ENCODE assay signal across 1 cellular context in the genomic region with DNA sequence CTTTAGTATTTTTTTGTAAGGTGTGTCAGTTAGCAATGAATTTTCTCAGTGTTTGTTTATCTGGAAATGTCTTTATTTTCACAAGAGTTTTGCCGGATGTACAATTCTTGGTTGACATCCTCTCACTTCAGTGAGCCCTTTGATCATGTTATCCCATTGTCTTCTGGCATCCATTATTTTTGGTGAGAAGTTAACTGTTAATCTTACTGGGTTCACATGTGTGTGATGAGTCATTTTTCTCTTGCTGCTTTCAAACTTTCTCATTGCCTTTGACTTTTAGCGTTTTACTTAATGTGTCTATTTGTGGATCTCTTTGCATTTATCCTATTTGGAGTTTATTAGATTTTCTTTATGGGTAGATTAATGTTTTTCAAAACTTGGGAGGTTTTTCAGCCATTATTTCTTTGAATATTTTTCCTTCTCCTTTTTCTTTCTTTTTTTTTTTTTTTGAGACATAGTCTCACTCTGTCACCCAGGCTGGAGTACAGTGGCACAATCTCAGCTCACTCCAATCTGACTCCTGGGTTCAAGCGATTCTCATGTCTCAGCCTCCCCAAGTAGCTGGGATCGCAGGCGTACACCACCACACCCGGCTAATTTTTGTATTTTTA.
TF ChIP-seq lines count a peak whose summit lies in the region.

No MANE protein-coding gene starts in this region.

TF ChIP-seq in K562, 482 proteins besides CTCF, POLR2A, EP300 and RAD21 (continued from another document and continues in another):
- TF ChIP-seq ETV6 (IDR thresholded peaks at IDR 0.05; ENCODE audit: borderline replicate concordance in 1 of 2, low read depth in 2 of 2, low read length in 1 of 2) (no peak), ETV6 (CRISPR knock-in tag; IDR thresholded peaks at IDR 0.05; ENCODE audit: borderline replicate concordance) (no peak), ZNF12 (CRISPR knock-in tag; IDR thresholded peaks at IDR 0.05) (no peak), ZNF584 (CRISPR knock-in tag; IDR thresholded peaks at IDR 0.05; ENCODE audit: low read depth) (no peak; the same call in 1 of the 2 replicates), MXI1 (IDR thresholded peaks at IDR 0.05; ENCODE audit: low read depth, low read length) (no peak), ZC3H8 (IDR thresholded peaks at IDR 0.05) (no peak), SIX5 (IDR thresholded peaks at IDR 0.05; ENCODE audit: borderline replicate concordance in 1 of 2, insufficient read depth in 1 of 2, low read depth in 1 of 2, low read length in 2 of 2) (no peak), XRCC3 (IDR thresholded peaks at IDR 0.05) (peak; percentile 96), RBM22 (IDR thresholded peaks at IDR 0.05; ENCODE audit: low read depth, low read length, poor library complexity, severe bottlenecking) (no peak), SMAD2 (IDR thresholded peaks at IDR 0.05; ENCODE audit: low read depth, low read length) (no peak), MYBL2 (IDR thresholded peaks at IDR 0.05; ENCODE audit: low read depth) (no peak; the same call in 1 of the 2 replicates), MYBL2 (CRISPR knock-in tag; IDR thresholded peaks at IDR 0.05; ENCODE audit: borderline replicate concordance) (no peak), FIP1L1 (IDR thresholded peaks at IDR 0.05; ENCODE audit: low read depth, low read length, poor library complexity, severe bottlenecking) (no peak), CHD4 (IDR thresholded peaks at IDR 0.05; ENCODE audit: insufficient read depth, insufficient replicate concordance, low read depth, low read length, poor library complexity, severe bottlenecking) (no peak), TEAD2 (tag; IDR thresholded peaks at IDR 0.05) (no peak), NR2F6 (CRISPR knock-in tag; IDR thresholded peaks at IDR 0.05) (no peak)
- TF ChIP-seq, protein P1, sequence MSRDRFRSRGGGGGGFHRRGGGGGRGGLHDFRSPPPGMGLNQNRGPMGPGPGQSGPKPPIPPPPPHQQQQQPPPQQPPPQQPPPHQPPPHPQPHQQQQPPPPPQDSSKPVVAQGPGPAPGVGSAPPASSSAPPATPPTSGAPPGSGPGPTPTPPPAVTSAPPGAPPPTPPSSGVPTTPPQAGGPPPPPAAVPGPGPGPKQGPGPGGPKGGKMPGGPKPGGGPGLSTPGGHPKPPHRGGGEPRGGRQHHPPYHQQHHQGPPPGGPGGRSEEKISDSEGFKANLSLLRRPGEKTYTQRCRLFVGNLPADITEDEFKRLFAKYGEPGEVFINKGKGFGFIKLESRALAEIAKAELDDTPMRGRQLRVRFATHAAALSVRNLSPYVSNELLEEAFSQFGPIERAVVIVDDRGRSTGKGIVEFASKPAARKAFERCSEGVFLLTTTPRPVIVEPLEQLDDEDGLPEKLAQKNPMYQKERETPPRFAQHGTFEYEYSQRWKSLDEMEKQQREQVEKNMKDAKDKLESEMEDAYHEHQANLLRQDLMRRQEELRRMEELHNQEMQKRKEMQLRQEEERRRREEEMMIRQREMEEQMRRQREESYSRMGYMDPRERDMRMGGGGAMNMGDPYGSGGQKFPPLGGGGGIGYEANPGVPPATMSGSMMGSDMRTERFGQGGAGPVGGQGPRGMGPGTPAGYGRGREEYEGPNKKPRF (IDR thresholded peaks at IDR 0.05; ENCODE audit: low read depth, low read length): no peak
- TF ChIP-seq, protein P2, sequence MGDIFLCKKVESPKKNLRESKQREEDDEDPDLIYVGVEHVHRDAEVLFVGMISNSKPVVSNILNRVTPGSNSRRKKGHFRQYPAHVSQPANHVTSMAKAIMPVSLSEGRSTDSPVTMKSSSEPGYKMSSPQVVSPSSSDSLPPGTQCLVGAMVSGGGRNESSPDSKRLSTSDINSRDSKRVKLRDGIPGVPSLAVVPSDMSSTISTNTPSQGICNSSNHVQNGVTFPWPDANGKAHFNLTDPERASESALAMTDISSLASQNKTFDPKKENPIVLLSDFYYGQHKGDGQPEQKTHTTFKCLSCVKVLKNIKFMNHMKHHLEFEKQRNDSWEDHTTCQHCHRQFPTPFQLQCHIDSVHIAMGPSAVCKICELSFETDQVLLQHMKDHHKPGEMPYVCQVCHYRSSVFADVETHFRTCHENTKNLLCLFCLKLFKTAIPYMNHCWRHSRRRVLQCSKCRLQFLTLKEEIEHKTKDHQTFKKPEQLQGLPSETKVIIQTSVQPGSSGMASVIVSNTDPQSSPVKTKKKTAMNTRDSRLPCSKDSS (IDR thresholded peaks at IDR 0.05; ENCODE audit: low read depth, partially characterized antibody): peak; percentile 93
- TF ChIP-seq, protein P3, sequence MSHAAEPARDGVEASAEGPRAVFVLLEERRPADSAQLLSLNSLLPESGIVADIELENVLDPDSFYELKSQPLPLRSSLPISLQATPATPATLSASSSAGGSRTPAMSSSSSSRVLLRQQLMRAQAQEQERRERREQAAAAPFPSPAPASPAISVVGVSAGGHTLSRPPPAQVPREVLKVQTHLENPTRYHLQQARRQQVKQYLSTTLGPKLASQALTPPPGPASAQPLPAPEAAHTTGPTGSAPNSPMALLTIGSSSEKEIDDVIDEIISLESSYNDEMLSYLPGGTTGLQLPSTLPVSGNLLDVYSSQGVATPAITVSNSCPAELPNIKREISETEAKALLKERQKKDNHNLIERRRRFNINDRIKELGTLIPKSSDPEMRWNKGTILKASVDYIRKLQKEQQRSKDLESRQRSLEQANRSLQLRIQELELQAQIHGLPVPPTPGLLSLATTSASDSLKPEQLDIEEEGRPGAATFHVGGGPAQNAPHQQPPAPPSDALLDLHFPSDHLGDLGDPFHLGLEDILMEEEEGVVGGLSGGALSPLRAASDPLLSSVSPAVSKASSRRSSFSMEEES (CRISPR knock-in tag; IDR thresholded peaks at IDR 0.05): no peak
- TF ChIP-seq, protein P4, sequence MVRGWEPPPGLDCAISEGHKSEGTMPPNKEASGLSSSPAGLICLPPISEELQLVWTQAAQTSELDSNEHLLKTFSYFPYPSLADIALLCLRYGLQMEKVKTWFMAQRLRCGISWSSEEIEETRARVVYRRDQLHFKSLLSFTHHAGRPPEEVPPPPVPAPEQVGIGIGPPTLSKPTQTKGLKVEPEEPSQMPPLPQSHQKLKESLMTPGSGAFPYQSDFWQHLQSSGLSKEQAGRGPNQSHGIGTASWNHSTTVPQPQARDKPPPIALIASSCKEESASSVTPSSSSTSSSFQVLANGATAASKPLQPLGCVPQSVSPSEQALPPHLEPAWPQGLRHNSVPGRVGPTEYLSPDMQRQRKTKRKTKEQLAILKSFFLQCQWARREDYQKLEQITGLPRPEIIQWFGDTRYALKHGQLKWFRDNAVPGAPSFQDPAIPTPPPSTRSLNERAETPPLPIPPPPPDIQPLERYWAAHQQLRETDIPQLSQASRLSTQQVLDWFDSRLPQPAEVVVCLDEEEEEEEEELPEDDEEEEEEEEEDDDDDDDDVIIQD (CRISPR knock-in tag; IDR thresholded peaks at IDR 0.05): no peak
- TF ChIP-seq, protein P5, sequence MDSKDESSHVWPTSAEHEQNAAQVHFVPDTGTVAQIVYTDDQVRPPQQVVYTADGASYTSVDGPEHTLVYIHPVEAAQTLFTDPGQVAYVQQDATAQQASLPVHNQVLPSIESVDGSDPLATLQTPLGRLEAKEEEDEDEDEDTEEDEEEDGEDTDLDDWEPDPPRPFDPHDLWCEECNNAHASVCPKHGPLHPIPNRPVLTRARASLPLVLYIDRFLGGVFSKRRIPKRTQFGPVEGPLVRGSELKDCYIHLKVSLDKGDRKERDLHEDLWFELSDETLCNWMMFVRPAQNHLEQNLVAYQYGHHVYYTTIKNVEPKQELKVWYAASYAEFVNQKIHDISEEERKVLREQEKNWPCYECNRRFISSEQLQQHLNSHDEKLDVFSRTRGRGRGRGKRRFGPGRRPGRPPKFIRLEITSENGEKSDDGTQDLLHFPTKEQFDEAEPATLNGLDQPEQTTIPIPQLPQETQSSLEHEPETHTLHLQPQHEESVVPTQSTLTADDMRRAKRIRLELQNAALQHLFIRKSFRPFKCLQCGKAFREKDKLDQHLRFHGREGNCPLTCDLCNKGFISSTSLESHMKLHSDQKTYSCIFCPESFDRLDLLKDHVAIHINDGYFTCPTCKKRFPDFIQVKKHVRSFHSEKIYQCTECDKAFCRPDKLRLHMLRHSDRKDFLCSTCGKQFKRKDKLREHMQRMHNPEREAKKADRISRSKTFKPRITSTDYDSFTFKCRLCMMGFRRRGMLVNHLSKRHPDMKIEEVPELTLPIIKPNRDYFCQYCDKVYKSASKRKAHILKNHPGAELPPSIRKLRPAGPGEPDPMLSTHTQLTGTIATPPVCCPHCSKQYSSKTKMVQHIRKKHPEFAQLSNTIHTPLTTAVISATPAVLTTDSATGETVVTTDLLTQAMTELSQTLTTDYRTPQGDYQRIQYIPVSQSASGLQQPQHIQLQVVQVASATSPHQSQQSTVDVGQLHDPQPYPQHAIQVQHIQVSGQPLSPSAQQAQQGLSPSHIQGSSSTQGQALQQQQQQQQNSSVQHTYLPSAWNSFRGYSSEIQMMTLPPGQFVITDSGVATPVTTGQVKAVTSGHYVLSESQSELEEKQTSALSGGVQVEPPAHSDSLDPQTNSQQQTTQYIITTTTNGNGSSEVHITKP (IDR thresholded peaks at IDR 0.05; ENCODE audit: partially characterized antibody): no peak
- TF ChIP-seq, protein P6, sequence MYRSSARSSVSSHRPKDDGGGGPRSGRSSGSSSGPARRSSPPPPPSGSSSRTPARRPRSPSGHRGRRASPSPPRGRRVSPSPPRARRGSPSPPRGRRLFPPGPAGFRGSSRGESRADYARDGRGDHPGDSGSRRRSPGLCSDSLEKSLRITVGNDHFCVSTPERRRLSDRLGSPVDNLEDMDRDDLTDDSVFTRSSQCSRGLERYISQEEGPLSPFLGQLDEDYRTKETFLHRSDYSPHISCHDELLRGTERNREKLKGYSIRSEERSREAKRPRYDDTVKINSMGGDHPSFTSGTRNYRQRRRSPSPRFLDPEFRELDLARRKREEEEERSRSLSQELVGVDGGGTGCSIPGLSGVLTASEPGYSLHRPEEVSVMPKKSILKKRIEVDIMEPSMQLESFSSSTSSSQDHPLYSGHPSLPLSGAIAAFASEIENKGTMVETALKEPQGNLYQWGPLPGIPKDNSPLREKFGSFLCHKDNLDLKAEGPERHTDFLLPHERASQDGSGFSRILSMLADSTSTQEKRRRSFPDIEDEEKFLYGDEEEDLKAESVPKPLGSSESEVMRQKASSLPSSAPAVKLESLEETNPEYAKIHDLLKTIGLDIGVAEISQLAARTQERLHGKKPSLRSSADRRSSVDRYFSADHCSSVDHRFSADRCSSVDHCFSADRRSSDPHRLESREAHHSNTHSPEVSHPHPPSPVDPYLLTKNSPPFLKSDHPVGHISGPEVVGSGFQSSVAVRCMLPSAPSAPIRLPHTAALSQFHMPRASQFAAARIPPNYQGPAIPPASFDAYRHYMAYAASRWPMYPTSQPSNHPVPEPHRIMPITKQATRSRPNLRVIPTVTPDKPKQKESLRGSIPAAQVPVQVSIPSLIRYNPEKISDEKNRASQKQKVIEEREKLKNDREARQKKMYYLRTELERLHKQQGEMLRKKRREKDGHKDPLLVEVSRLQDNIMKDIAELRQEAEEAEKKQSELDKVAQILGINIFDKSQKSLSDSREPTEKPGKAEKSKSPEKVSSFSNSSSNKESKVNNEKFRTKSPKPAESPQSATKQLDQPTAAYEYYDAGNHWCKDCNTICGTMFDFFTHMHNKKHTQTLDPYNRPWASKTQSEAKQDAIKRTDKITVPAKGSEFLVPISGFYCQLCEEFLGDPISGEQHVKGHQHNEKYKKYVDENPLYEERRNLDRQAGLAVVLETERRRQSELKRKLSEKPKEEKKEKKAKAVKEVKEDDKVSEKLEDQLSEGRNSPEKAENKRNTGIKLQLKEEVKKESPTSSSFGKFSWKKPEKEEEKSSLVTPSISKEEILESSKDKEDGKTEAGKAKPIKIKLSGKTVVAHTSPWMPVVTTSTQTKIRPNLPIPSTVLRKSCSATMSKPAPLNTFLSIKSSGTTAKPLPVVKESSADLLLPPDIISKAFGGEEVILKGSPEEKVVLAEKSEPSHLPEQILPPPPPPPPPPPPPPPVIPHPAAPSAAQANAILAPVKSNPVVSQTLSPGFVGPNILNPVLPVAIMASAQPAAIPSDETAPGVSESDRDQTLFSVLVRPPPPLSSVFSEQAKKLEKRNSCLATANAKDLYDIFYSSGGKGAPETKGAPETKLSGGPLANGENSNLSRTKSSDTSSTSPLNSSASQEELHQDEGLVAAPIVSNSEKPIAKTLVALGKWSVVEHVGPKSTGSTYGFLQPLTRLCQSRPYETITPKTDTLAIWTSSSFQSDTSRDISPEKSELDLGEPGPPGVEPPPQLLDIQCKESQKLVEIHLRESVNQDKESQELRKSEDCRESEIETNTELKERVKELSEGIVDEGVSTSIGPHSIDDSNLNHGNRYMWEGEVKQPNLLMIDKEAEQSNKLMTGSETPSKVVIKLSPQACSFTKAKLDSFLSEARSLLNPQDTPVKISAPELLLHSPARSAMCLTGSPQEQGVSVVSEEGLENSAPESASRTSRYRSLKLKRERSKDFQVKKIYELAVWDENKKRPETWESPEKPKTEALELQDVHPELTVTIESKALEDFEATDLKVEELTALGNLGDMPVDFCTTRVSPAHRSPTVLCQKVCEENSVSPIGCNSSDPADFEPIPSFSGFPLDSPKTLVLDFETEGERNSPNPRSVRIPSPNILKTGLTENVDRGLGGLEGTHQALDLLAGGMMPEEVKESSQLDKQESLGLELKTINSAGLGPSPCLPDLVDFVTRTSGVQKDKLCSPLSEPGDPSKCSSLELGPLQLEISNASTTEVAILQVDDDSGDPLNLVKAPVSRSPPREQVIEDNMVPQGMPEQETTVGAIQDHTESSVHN (IDR thresholded peaks at IDR 0.05; ENCODE audit: borderline replicate concordance in 1 of 2, low read depth in 1 of 2): no peak
- TF ChIP-seq, protein P7, sequence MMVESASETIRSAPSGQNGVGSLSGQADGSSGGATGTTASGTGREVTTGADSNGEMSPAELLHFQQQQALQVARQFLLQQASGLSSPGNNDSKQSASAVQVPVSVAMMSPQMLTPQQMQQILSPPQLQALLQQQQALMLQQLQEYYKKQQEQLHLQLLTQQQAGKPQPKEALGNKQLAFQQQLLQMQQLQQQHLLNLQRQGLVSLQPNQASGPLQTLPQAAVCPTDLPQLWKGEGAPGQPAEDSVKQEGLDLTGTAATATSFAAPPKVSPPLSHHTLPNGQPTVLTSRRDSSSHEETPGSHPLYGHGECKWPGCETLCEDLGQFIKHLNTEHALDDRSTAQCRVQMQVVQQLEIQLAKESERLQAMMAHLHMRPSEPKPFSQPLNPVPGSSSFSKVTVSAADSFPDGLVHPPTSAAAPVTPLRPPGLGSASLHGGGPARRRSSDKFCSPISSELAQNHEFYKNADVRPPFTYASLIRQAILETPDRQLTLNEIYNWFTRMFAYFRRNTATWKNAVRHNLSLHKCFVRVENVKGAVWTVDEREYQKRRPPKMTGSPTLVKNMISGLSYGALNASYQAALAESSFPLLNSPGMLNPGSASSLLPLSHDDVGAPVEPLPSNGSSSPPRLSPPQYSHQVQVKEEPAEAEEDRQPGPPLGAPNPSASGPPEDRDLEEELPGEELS (CRISPR knock-in tag; IDR thresholded peaks at IDR 0.05; ENCODE audit: borderline replicate concordance): no peak
- TF ChIP-seq, protein P8, sequence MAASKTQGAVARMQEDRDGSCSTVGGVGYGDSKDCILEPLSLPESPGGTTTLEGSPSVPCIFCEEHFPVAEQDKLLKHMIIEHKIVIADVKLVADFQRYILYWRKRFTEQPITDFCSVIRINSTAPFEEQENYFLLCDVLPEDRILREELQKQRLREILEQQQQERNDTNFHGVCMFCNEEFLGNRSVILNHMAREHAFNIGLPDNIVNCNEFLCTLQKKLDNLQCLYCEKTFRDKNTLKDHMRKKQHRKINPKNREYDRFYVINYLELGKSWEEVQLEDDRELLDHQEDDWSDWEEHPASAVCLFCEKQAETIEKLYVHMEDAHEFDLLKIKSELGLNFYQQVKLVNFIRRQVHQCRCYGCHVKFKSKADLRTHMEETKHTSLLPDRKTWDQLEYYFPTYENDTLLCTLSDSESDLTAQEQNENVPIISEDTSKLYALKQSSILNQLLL (CRISPR knock-in tag; IDR thresholded peaks at IDR 0.05; ENCODE audit: borderline replicate concordance): no peak
- TF ChIP-seq, protein P9, sequence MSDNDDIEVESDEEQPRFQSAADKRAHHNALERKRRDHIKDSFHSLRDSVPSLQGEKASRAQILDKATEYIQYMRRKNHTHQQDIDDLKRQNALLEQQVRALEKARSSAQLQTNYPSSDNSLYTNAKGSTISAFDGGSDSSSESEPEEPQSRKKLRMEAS (CRISPR knock-in tag; IDR thresholded peaks at IDR 0.05): no peak
